8 cellular contexts compared by ENCODE assay signal in the genomic region with DNA sequence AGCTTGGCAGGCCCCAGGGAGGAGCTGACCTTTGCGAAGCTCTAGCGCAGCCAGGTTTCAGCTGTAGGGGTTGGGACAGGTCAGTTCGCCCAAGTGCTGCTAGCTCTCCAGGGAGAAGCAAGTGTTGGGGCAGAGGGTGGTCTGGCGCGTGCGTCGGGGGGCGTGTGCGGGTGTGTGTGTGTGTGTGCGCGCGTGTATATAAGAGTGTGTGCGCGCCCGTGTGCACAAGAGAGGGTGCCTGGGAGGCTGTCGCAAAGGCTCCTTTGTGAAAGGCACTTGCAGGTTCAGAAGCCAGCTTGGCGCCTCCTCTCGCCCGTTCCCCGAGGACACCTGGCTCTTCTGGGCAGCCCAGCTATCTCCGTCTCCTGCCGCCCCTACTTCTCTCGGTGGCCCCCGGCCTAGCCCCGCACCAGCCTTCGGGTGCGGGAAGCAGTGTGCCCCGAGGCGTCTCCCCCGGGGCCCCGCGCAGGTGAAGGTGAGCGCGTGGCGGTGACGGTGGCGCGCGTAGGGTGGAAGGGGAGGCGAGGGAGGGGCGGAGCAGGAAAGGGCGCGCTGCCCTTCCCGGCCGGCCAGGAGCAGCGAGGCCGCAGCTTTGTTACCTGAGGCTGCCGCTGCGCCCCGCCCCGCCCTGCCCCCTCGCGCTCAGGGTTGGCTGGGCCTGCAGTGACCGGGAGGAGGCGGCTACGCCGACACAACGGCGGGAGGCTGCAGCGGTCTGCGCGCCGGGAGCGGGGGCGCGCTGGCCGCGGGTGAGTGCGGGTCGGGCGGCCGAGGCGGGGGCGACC. TPM values are rescaled to one million over a fixed set of nuclear protein-coding genes. Genes with fewer than 3 reads are reported as not detected.
DNase-seq lines count a peak whose midpoint lies in the region; ATAC-seq and TF ChIP-seq lines count a peak whose summit lies in the region.

A gene with protein sequence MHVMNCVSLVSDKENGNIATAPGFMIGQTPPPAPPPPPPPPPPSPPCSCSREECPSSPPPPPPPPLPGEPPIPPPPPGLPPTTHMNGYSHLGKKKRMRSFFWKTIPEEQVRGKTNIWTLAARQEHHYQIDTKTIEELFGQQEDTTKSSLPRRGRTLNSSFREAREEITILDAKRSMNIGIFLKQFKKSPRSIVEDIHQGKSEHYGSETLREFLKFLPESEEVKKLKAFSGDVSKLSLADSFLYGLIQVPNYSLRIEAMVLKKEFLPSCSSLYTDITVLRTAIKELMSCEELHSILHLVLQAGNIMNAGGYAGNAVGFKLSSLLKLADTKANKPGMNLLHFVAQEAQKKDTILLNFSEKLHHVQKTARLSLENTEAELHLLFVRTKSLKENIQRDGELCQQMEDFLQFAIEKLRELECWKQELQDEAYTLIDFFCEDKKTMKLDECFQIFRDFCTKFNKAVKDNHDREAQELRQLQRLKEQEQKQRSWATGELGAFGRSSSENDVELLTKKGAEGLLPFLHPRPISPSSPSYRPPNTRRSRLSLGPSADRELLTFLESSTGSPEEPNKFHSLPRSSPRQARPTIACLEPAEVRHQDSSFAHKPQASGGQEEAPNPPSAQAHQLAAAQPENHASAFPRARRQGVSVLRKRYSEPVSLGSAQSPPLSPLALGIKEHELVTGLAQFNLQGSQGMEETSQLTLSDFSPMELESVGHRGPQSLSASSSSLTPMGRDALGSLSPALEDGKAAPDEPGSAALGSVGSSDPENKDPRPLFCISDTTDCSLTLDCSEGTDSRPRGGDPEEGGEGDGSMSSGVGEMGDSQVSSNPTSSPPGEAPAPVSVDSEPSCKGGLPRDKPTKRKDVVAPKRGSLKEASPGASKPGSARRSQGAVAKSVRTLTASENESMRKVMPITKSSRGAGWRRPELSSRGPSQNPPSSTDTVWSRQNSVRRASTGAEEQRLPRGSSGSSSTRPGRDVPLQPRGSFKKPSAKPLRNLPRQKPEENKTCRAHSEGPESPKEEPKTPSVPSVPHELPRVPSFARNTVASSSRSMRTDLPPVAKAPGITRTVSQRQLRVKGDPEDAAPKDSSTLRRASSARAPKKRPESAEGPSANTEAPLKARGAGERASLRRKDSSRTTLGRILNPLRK (plus strand): TSS at position 663 of the 785 bp plus-strand sequence. CDS start 6,735 bp downstream, outside the sequence.

- peaks cover 16% of the 10 kb centered on the region for H3K4me1 Mint-ChIP-seq in activated naive CD4-positive, alpha-beta T cell treated with anti-CD3 and anti-CD28 coated beads for 36 hours (ENCODE audit: low read depth)

- no peak within 1 kb of the TSS for H3K27ac Mint-ChIP-seq in activated naive CD4-positive, alpha-beta T cell treated with anti-CD3 and anti-CD28 coated beads for 36 hours

- peak within 1 kb of the TSS; percentile 15 for H3K27ac ChIP-seq in foreskin keratinocyte
- H3K27ac ChIP-seq in neutrophil, result no peak within 1 kb of the TSS

- CTCF ChIA-PET in activated naive CD4-positive, alpha-beta T cell treated with anti-CD3 and anti-CD28 coated beads for 36 hours (lab: Charles Lee), result interaction anchor here (1.0 to 2.3 kb wide), 5 partner anchors 21 to 192 kb away, joined by 3 to 9 read pairs (median 5); no protein-coding TSS in a partner anchor

- ATAC-seq in foreskin keratinocyte (peak; percentile 70), GM19324 (IDR thresholded peaks at IDR 0.05; ENCODE audit: low FRiP score, unreplicated experiment) (no peak)

- H3K36me3 ChIP-seq in MG63 (no peaks in the 10 kb centered on the region), neutrophil (no peaks in the 10 kb centered on the region)

- H3K9me3 Mint-ChIP-seq in activated naive CD4-positive, alpha-beta T cell treated with anti-CD3 and anti-CD28 coated beads for 36 hours, result no peaks in the 10 kb centered on the region

- H3K9me3 ChIP-seq in MG63 (no peaks in the 10 kb centered on the region), neutrophil (no peaks in the 10 kb centered on the region)

- H3K27me3 ChIP-seq in MG63 (peaks cover 20% of the 10 kb centered on the region), foreskin keratinocyte (peaks cover 22% of the 10 kb centered on the region), neutrophil (peaks cover 92% of the 10 kb centered on the region)

- H3K4me3 ChIP-seq in MG63 (peak within 1 kb of the TSS; percentile 37), WI38 (ENCODE audit: low read depth, low read length) (peak within 1 kb of the TSS; percentile 59), neutrophil (ENCODE audit: low read depth in 1 of 2, low read length in 1 of 2) (peak within 1 kb of the TSS; percentile 52 to 73)

- intact Hi-C loops in activated naive CD4-positive, alpha-beta T cell treated with anti-CD3 and anti-CD28 coated beads for 36 hours (cut with micrococcal nuclease), result loop anchor here (1.0 to 2.0 kb wide), 4 partner anchors 87 to 192 kb away; a partner anchor contains a TSS

- no peaks in the 10 kb centered on the region for H3K36me3 Mint-ChIP-seq in activated naive CD4-positive, alpha-beta T cell treated with anti-CD3 and anti-CD28 coated beads for 36 hours (ENCODE audit: low read depth)

- peak; percentile 31 for DNase-seq in activated naive CD4-positive, alpha-beta T cell treated with anti-CD3 and anti-CD28 coated beads for 36 hours
- no peak for DNase-seq in activated naive CD4-positive, alpha-beta T cell treated with Interleukin-2 at 50 U/mL for 16 hours
- DNase-seq in MG63, result peak; percentile 4
- peak; percentile 34 to 55 for DNase-seq in foreskin keratinocyte
- DNase-seq in SKM-1 (lab: John Stamatoyannopoulos, UW; ENCODE audit: unreplicated experiment), result no peak

- H3K4me1 ChIP-seq in foreskin keratinocyte (peaks cover 3% of the 10 kb centered on the region), neutrophil (ENCODE audit: control insufficient read depth in 1 of 2, insufficient read depth in 1 of 2, low read depth in 1 of 2, low read length in 1 of 2) (peaks cover 21 to 30% of the 10 kb centered on the region in 2 experiments)

- no peak for TF ChIP-seq CTCF in WI38 (IDR thresholded peaks at IDR 0.05; ENCODE audit: low read depth, low read length)
- peak; percentile 17 for TF ChIP-seq CTCF in foreskin keratinocyte (conservative IDR thresholded peaks at IDR 0.05)
- TF ChIP-seq CTCF in neutrophil (IDR thresholded peaks at IDR 0.05), result no peak

- peaks cover 42% of the 10 kb centered on the region for H3K27me3 Mint-ChIP-seq in activated naive CD4-positive, alpha-beta T cell treated with anti-CD3 and anti-CD28 coated beads for 36 hours (ENCODE audit: low read depth)

- peak within 1 kb of the TSS; percentile 65 for H3K4me3 Mint-ChIP-seq in activated naive CD4-positive, alpha-beta T cell treated with anti-CD3 and anti-CD28 coated beads for 36 hours

RNA-seq across cellular contexts. Expression of the gene that starts here (rescaled TPM):
- under 1 TPM; 0.07 to 0.12 TPM for total RNA-seq in activated naive CD4-positive, alpha-beta T cell treated with anti-CD3 and anti-CD28 coated beads for 36 hours
- total RNA-seq in MG63 (2014; rRNA removed; shearing (Covaris generic); ENCODE audit: low replicate concordance), result 0.02 and 0.07 TPM in 2 replicates
- 2.3 and 4.4 TPM in 2 replicates for total RNA-seq in foreskin keratinocyte
- 0.68 and 1.8 TPM in 2 replicates for polyA plus RNA-seq in foreskin keratinocyte

Comparison
In these comparisons a context has a peak if more than half of its experiments do, and no peak if none do; other contexts are left out.
1. Peak in DNase-seq in activated naive CD4-positive, alpha-beta T cell treated with anti-CD3 and anti-CD28 coated beads for 36 hours; RNA of the gene not detected or under 1 TPM.
2. Peak in DNase-seq and H3K4me3 ChIP-seq in MG63; RNA of the gene not detected or under 1 TPM.
3. DNase-seq: peak in foreskin keratinocyte (2 of 2); none in activated naive CD4-positive, alpha-beta T cell treated with Interleukin-2 at 50 U/mL for 16 hours (single experiment) and SKM-1 (single experiment).
4. Peak in every context shown above with its lines, with median percentiles within 50 percentile points of each other: H3K4me3 ChIP-seq.